Comparison of ENCODE assay signal across 1 cellular context in the genomic region with DNA sequence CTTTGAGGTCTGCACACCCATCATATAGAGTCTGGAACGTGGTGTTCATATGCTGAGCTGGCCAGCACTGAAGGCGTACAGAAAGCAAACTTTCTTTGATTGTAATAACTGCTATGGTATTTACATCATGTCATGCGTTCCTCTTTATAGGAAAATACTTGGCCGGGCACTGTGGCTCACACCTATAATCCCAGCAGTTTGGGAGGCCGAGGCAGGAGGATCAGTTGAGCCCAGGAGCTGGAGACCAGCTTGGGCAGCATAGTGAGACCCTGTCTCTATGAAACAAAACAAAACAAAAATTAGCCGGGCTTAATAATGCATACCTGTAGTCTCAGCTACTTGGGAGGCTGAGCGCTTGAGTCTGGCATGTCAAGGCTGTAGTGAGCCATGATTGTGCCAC.
A peak's percentile ranks its signal among the peaks of the same experiment; 100 is the strongest.
TF ChIP-seq lines count a peak whose summit lies in the region.

No MANE protein-coding gene starts in this region.

TF ChIP-seq in HepG2, 621 proteins besides CTCF, POLR2A, EP300 and RAD21:
- TF ChIP-seq ZFP36L1 (CRISPR knock-in tag; IDR thresholded peaks at IDR 0.05), result no peak
- 0 out of 2 replicates have a peak, but pooled peaks have one; percentile 22 for TF ChIP-seq ZNF770 (CRISPR knock-in tag; IDR thresholded peaks at IDR 0.05)
- no peak for TF ChIP-seq MXD3 (CRISPR knock-in tag; IDR thresholded peaks at IDR 0.05)
